In the genomic region with DNA sequence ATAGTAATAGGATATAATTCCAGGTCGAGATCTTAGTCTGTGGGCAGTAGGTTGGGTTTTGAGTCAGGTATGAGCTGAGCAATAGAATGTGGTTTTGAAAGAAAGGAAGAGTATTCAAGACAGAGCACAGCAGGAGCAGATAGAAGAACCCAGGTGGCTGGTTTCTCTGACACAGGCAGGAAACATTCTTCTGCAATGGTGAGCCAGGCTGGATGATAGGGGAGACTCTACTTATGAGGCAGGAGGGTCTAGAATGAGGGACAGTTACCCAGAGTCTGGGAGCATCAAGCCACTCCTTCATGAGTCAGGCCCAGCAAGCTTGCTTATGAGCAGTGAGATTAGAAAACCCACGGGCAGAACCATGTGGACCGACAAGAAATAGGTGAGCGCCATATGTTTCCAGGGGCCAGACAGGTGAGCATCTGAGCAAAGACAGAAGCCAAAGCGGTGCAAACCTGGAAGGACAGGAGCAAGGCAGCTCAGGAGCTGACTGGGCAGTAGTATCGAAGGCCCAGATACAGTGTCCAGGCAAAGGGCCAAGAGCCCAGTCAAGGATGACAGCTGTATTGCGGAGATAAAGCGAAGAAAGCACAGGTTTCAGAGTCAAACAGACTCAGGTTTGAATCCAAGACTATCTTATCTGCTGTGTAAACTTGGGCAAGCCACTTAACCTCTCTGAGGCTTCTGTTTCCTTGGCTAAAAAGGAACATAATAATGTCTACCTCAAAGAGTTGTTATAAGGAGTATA, we compare ENCODE assay signal across 14 cellular contexts. TPM values are rescaled to one million over a fixed set of nuclear protein-coding genes. Genes with fewer than 3 reads are reported as not detected.
DNase-seq lines count a peak whose midpoint lies in the region; ATAC-seq and TF ChIP-seq lines count a peak whose summit lies in the region.
"Had no signal": no experiment of that assay in that cellular context is flagged by ENCODE, and none has a peak within 500 bp of the region (broad histone marks: within the 10 kb centered on the region; RNA-seq: fewer than 3 reads in every experiment).

No MANE protein-coding gene starts in this region.

- H3K9me3 Mint-ChIP-seq in immature natural killer cell (no peaks in the 10 kb centered on the region), Caco-2 (ENCODE audit: unreplicated experiment) (no peaks in the 10 kb centered on the region)

- TF ChIP-seq CTCF in Caco-2 (IDR thresholded peaks at IDR 0.05; ENCODE audit: insufficient read depth in 1 of 2, low read depth in 1 of 2, low read length in 1 of 2, severe bottlenecking in 1 of 2, unreplicated experiment in 1 of 2): no peak

- H3K36me3 Mint-ChIP-seq in immature natural killer cell (no peaks in the 10 kb centered on the region), Caco-2 (ENCODE audit: insufficient read depth, unreplicated experiment) (no peaks in the 10 kb centered on the region)

- H3K4me3 Mint-ChIP-seq in immature natural killer cell (peak overlapping the region in 4 of 5 donors; percentile 3 to 34 (median 22)), Caco-2 (ENCODE audit: unreplicated experiment) (no peak overlapping the region)

- H3K27me3 ChIP-seq in Caco-2 (replicated peaks; ENCODE audit: control insufficient read depth, insufficient read depth, low read length): no peaks in the 10 kb centered on the region
- H3K27me3 ChIP-seq: ascending aorta had no signal

- no TSS peak for BruUV-seq in Caco-2 (replicated peaks; lab: Mats Ljungman, UMichigan)

- peak overlapping the region in 5 of 6 donors; percentile 4 to 94 (median 23) for H3K27ac Mint-ChIP-seq in immature natural killer cell
- H3K27ac Mint-ChIP-seq in Caco-2 (ENCODE audit: unreplicated experiment): no peak overlapping the region

- H3K4me3 ChIP-seq in Caco-2 (ENCODE audit: low read depth, low read length): no peak overlapping the region
- H3K4me3 ChIP-seq: ascending aorta had no signal

- DNase-seq in stimulated activated CD4-positive, alpha-beta T cell treated with anti-CD3 and anti-CD28 coated beads, Interleukin-15, amount 100 ng/mL, for 24 hours: peak; percentile 37
- no peak for DNase-seq in stimulated activated CD4-positive, alpha-beta T cell treated with anti-CD3 and anti-CD28 coated beads, Interleukin-12 subunit alpha, Interleukin-12 subunit beta, amount 100 ng/mL, for 4 hours
- DNase-seq in activated T-cell treated with anti-CD3 and anti-CD28 coated beads, Interleukin-2, amount 50 U/mL, for 48 hours: peak; percentile 51 to 58
- DNase-seq in immature natural killer cell: no peak
- DNase-seq in NCI-H748 treated with DMSO at 0.1 percent for 48 hours (lab: John Stamatoyannopoulos, UW): no peak
- no peak for DNase-seq in Caco-2
- DNase-seq: EL, head of caudate nucleus, left ventricle myocardium superior, occipital lobe had no signal

- POLR2A ChIA-PET in Caco-2 (lab: Charles Lee): interaction anchor here (0.5 kb wide), 1 partner anchor 218 kb away, joined by 3 read pairs; no protein-coding TSS in a partner anchor

- H3K9me3 ChIP-seq in Caco-2: no peaks in the 10 kb centered on the region
- H3K9me3 ChIP-seq: ascending aorta, SK-N-SH had no signal

- no peaks in the 10 kb centered on the region; the same call in 1 of the 2 replicates for H3K4me1 ChIP-seq in Caco-2

- H3K36me3 ChIP-seq in Caco-2 (ENCODE audit: control insufficient read depth, insufficient read depth, low read length): no peaks in the 10 kb centered on the region
- H3K36me3 ChIP-seq: ascending aorta had no signal

- intact Hi-C loops in Caco-2 (cut with micrococcal nuclease; ENCODE audit: unreplicated experiment): no loop called here

- ATAC-seq in GM19467 (IDR thresholded peaks at IDR 0.05; ENCODE audit: unreplicated experiment) (no peak), GM21447 (IDR thresholded peaks at IDR 0.05; ENCODE audit: unreplicated experiment) (no peak)
- ATAC-seq: left ventricle myocardium superior had no signal

- H3K27me3 Mint-ChIP-seq in immature natural killer cell (ENCODE audit: low read depth in 3 of 3) (peaks cover 2 to 8% (median 2%) of the 10 kb centered on the region in 3 donors), Caco-2 (ENCODE audit: insufficient read depth, unreplicated experiment) (no peaks in the 10 kb centered on the region)

- H3K4me1 Mint-ChIP-seq in immature natural killer cell: peaks cover 74 to 76% of the 10 kb centered on the region in 2 donors
- no peaks in the 10 kb centered on the region for H3K4me1 Mint-ChIP-seq in Caco-2 (ENCODE audit: low read depth, unreplicated experiment)

- CTCF ChIA-PET in Caco-2 (lab: Charles Lee): no interaction called here

RNA-seq across cellular contexts. Expression of a gene that starts 22.5 kb away (rescaled TPM):
- polyA plus RNA-seq in immature natural killer cell: 10 to 100 TPM in 1 of 3 donors, 1 to 10 TPM in 2; 4.6 to 17.2 (median 4.6) TPM
- 29.0 and 37.4 TPM in 2 replicates for total RNA-seq in Caco-2 (2022)

Comparison
In these comparisons a context has a peak if more than half of its experiments do, and no peak if none do; other contexts are left out.
1. DNase-seq: peak in stimulated activated CD4-positive, alpha-beta T cell treated with anti-CD3 and anti-CD28 coated beads, Interleukin-15, amount 100 ng/mL, for 24 hours (single experiment) and activated T-cell treated with anti-CD3 and anti-CD28 coated beads, Interleukin-2, amount 50 U/mL, for 48 hours (2 of 2); none in stimulated activated CD4-positive, alpha-beta T cell treated with anti-CD3 and anti-CD28 coated beads, Interleukin-12 subunit alpha, Interleukin-12 subunit beta, amount 100 ng/mL, for 4 hours (single experiment), immature natural killer cell (0 of 3), NCI-H748 treated with DMSO at 0.1 percent for 48 hours (single experiment) and Caco-2 (0 of 2).